12 cellular contexts compared by ENCODE assay signal in genomic region chr3:78154521-78155186, GRCh38.
"Had no signal": no experiment of that assay in that cellular context is flagged by ENCODE, and none has a peak within 500 bp of the region (broad histone marks: within the 10 kb centered on the region; RNA-seq: fewer than 3 reads in every experiment).

No MANE protein-coding gene starts in this region.

- H3K27ac ChIP-seq: coronary artery, skin epidermis, tibial nerve, vagina had no signal

- H3K4me1 ChIP-seq: tibial nerve, vagina had no signal

- H3K4me3 ChIP-seq: coronary artery, lung, skin epidermis, tibial nerve, vagina had no signal

- H3K27me3 ChIP-seq: tibial nerve, vagina had no signal

- H3K9me3 ChIP-seq: tibial nerve, vagina had no signal

- DNase-seq: activated CD4-positive, alpha-beta memory T cell treated with anti-CD3 and anti-CD28 coated beads for 36 hours; activated naive CD4-positive, alpha-beta T cell; activated naive CD8-positive, alpha-beta T cell treated with anti-CD3 and anti-CD28 coated beads for 36 hours; activated T-cell treated with anti-CD3 and anti-CD28 coated beads for 4 hours; amygdala; caudate nucleus; left cardiac atrium had no signal

- H3K36me3 ChIP-seq: tibial nerve, vagina had no signal
